ENCODE assay signal across 8 cellular contexts in the genomic region with DNA sequence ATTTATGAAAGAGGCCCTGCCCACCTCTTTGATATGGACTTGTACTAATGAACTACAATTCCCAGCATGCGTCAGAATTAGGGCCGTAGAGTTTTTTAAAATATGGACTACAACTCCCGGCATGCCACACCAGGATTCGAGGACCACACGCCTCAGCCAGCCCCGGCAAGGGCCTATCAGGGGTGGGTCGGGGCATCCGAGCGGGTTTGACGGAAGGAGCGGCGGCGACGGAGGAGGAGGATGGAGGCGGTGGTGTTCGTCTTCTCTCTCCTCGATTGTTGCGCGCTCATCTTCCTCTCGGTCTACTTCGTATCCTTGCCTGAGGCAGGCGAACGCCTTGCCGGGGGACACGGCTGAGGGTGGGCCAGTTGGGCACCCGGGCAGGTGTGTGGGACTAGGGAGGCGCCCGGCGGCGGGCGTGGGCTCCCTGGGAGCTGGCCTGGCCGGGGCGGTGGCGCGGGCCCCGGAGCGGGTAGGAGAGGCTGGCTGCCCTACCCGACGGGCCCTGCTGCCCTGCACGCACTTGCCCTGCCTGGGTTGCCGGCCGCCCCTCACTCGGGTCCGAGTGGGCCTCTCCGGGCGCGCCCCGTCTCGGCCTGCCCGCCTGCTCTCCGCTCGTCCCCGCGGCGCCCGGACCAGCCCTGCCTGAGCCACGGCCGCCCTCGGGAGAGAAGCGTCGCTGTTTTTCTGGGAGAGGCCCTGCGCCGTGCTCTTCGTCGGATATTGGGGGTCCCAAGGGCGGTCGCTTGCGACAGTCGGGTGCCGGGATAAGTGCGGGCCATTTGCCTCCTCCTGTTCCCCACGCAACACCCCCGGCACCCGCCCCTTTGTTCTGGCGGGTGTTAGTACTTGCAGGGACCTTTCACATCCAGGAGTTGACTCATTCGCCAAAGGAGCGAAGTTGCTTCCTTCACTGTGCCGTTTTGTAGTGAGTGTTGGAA. TPM values are rescaled to one million over a fixed set of nuclear protein-coding genes. Genes with fewer than 3 reads are reported as not detected.
A peak's percentile ranks its signal among the peaks of the same experiment; 100 is the strongest.
DNase-seq lines count a peak whose midpoint lies in the region; ATAC-seq and TF ChIP-seq lines count a peak whose summit lies in the region.

TSS of gene CNIH4 (plus strand) at position 195 of the 941 bp plus-strand sequence. CDS start at position 241, 46 bp downstream.

- peak within 1 kb of the TSS; percentile 86 for H3K9ac ChIP-seq in DND-41 (ENCODE audit: low read depth, low read length)
- H3K9ac ChIP-seq in GM23248: peak within 1 kb of the TSS; percentile 86
- H3K9ac ChIP-seq in fibroblast of lung (ENCODE audit: insufficient read depth, low read length): peak within 1 kb of the TSS; percentile 80

- CTCF ChIA-PET in naive thymus-derived CD4-positive, alpha-beta T cell (lab: Charles Lee): interaction anchor here (1.2 to 2.2 kb wide), 3 partner anchors 19 to 241 kb away, joined by 3 to 6 read pairs (median 3); no protein-coding TSS in a partner anchor

- peak within 1 kb of the TSS; percentile 87 to 98 (median 94) for H3K4me3 Mint-ChIP-seq in naive thymus-derived CD4-positive, alpha-beta T cell
- peak within 1 kb of the TSS; percentile 96 to 97 for H3K4me3 Mint-ChIP-seq in stimulated activated naive B cell treated with anti-CD40 and anti-IgM and Interleukin-4, amounts not matched to agents 10 μg/mL and 1 μg/mL and 100 μg/mL, for 72 hours

- H3K27me3 ChIP-seq in DND-41 (ENCODE audit: insufficient read depth, low read length, poor library complexity) (no peaks in the 10 kb centered on the region), GM23248 (replicated peaks; ENCODE audit: insufficient read depth) (no peaks in the 10 kb centered on the region), fibroblast of lung (ENCODE audit: control insufficient read depth, insufficient read depth, low read length) (no peaks in the 10 kb centered on the region)
- H3K27me3 ChIP-seq in naive thymus-derived CD4-positive, alpha-beta T cell (ENCODE audit: control insufficient read depth in 2 of 2, insufficient read depth in 2 of 2, low read length in 2 of 2): no peaks in the 10 kb centered on the region

- H3K27me3 Mint-ChIP-seq in naive thymus-derived CD4-positive, alpha-beta T cell: no peaks in the 10 kb centered on the region
- H3K27me3 Mint-ChIP-seq in stimulated activated naive B cell treated with anti-CD40 and anti-IgM and Interleukin-4, amounts not matched to agents 10 μg/mL and 1 μg/mL and 100 μg/mL, for 72 hours: no peaks in the 10 kb centered on the region

- peak within 1 kb of the TSS; percentile 71 to 95 (median 89) for H3K27ac Mint-ChIP-seq in naive thymus-derived CD4-positive, alpha-beta T cell
- H3K27ac Mint-ChIP-seq in stimulated activated naive B cell treated with anti-CD40 and anti-IgM and Interleukin-4, amounts not matched to agents 10 μg/mL and 1 μg/mL and 100 μg/mL, for 72 hours: peak within 1 kb of the TSS; percentile 92

- POLR2A ChIA-PET in naive thymus-derived CD4-positive, alpha-beta T cell (lab: Charles Lee): interaction anchor here (0.8 to 3.1 kb wide), 10 partner anchors 10 to 175 kb away, joined by 3 to 13 read pairs (median 5); partner anchors contain the start of genes DEGS1, NVL and WDR26

- H3F3A ChIP-seq in GM23248 (ENCODE audit: insufficient read depth): peaks cover 10% of the 10 kb centered on the region; the same call in 1 of the 2 replicates

- peaks cover 0 to 14% (median 5%) of the 10 kb centered on the region in 5 donors for H3K36me3 Mint-ChIP-seq in naive thymus-derived CD4-positive, alpha-beta T cell
- H3K36me3 Mint-ChIP-seq in stimulated activated naive B cell treated with anti-CD40 and anti-IgM and Interleukin-4, amounts not matched to agents 10 μg/mL and 1 μg/mL and 100 μg/mL, for 72 hours: peaks cover 9 to 10% of the 10 kb centered on the region in 2 donors

- H3K36me3 ChIP-seq in DND-41 (ENCODE audit: insufficient read depth, low read length): peaks cover 3% of the 10 kb centered on the region; the same call in 1 of the 2 replicates
- H3K36me3 ChIP-seq in GM23248 (ENCODE audit: low read depth): peaks cover 8% of the 10 kb centered on the region; the same call in 1 of the 2 replicates
- H3K36me3 ChIP-seq in fibroblast of lung (ENCODE audit: control insufficient read depth, insufficient read depth, low read length): no peaks in the 10 kb centered on the region
- H3K36me3 ChIP-seq in naive thymus-derived CD4-positive, alpha-beta T cell (ENCODE audit: control insufficient read depth in 2 of 3, insufficient read depth in 3 of 3, low read length in 3 of 3): no peaks in the 10 kb centered on the region

- H2AFZ ChIP-seq in DND-41 (ENCODE audit: low read depth, low read length) (peak within 1 kb of the TSS; percentile 99), GM23248 (peak within 1 kb of the TSS; percentile 91), fibroblast of lung (ENCODE audit: low read length) (peak within 1 kb of the TSS; percentile 97)

- H3K4me1 ChIP-seq in DND-41 (ENCODE audit: insufficient read depth, low read length) (peaks cover 30% of the 10 kb centered on the region), GM23248 (ENCODE audit: insufficient read depth) (peaks cover 10% of the 10 kb centered on the region; the same call in 1 of the 2 replicates), fibroblast of lung (ENCODE audit: control insufficient read depth, extremely low read depth, insufficient read depth, low read length) (peaks cover 3% of the 10 kb centered on the region)
- peaks cover 16 to 27% of the 10 kb centered on the region in 2 donors for H3K4me1 ChIP-seq in naive thymus-derived CD4-positive, alpha-beta T cell (ENCODE audit: control insufficient read depth in 2 of 2, insufficient read depth in 2 of 2, low read length in 2 of 2)

- peak; percentile 99 for ATAC-seq in DND-41 (ENCODE audit: insufficient read depth, low read depth)
- peak; percentile 99 for ATAC-seq in naive thymus-derived CD4-positive, alpha-beta T cell
- peak; percentile 99 for ATAC-seq in stimulated activated naive B cell treated with anti-CD40 and anti-IgM and Interleukin-4, amounts not matched to agents 10 μg/mL and 1 μg/mL and 100 μg/mL, for 72 hours (replicated peaks)

- peaks cover 10% of the 10 kb centered on the region; the same call in 1 of the 2 replicates for H4K20me1 ChIP-seq in DND-41 (ENCODE audit: insufficient read depth, low read length)
- H4K20me1 ChIP-seq in GM23248 (ENCODE audit: insufficient read depth): peaks cover 6% of the 10 kb centered on the region; the same call in 1 of the 2 replicates
- H4K20me1 ChIP-seq in fibroblast of lung (ENCODE audit: control insufficient read depth, extremely low read depth, insufficient read depth, low read length): no peaks in the 10 kb centered on the region

- H3K27ac ChIP-seq in DND-41 (ENCODE audit: low read length): peak within 1 kb of the TSS; percentile 67
- H3K27ac ChIP-seq in GM23248: peak within 1 kb of the TSS; percentile 86
- peak within 1 kb of the TSS; percentile 70 for H3K27ac ChIP-seq in fibroblast of lung (ENCODE audit: insufficient read depth, low read length)
- H3K27ac ChIP-seq in naive thymus-derived CD4-positive, alpha-beta T cell (ENCODE audit: low read depth, low read length): peak within 1 kb of the TSS; percentile 83

- H3K4me3 ChIP-seq in DND-41 (ENCODE audit: low read depth in 1 of 2, low read length in 2 of 2) (peak within 1 kb of the TSS; percentile 89 to 99), GM23248 (peak within 1 kb of the TSS; percentile 89), fibroblast of lung (replicated peaks in 1 of 4; ENCODE audit: control extremely low read depth in 1 of 4, insufficient read depth in 1 of 4, low read depth in 3 of 4, low read length in 4 of 4) (peak within 1 kb of the TSS; percentile 61 to 85 (median 64))
- peak within 1 kb of the TSS; percentile 67 for H3K4me3 ChIP-seq in naive thymus-derived CD4-positive, alpha-beta T cell (ENCODE audit: low read length)

- peak within 1 kb of the TSS; percentile 86 for H3K4me2 ChIP-seq in DND-41 (ENCODE audit: insufficient read depth, low read length)
- H3K4me2 ChIP-seq in GM23248 (ENCODE audit: unreplicated experiment): peak within 1 kb of the TSS; percentile 98
- peak within 1 kb of the TSS; percentile 83 for H3K4me2 ChIP-seq in fibroblast of lung (ENCODE audit: extremely low read depth, insufficient read depth, low read length)

- H3K4me1 Mint-ChIP-seq in naive thymus-derived CD4-positive, alpha-beta T cell: peaks cover 23 to 58% (median 44%) of the 10 kb centered on the region in 7 donors
- peaks cover 13 to 30% of the 10 kb centered on the region in 2 donors for H3K4me1 Mint-ChIP-seq in stimulated activated naive B cell treated with anti-CD40 and anti-IgM and Interleukin-4, amounts not matched to agents 10 μg/mL and 1 μg/mL and 100 μg/mL, for 72 hours

- in situ Hi-C loops in GM23248 (cut with MboI): no loop called here

- no peaks in the 10 kb centered on the region for H3K9me3 Mint-ChIP-seq in naive thymus-derived CD4-positive, alpha-beta T cell
- H3K9me3 Mint-ChIP-seq in stimulated activated naive B cell treated with anti-CD40 and anti-IgM and Interleukin-4, amounts not matched to agents 10 μg/mL and 1 μg/mL and 100 μg/mL, for 72 hours: no peaks in the 10 kb centered on the region

- DNase-seq in DND-41 (peak; percentile 92), GM23248 (peak; percentile 98), Kasumi-1 (lab: John Stamatoyannopoulos, UW) (peak; percentile 94 to 97), RPMI8226 (peak; percentile 96), fibroblast of lung (ENCODE audit: low read depth in 2 of 2) (peak; percentile 96 to 97)
- peak; percentile 74 to 83 for DNase-seq in activated T-helper 1 cell treated with anti-CD3 and anti-CD28 coated beads, Interleukin-2, amount 50 U/mL, for 16 hours (ENCODE audit: low read depth in 1 of 2, low spot score in 1 of 2)
- DNase-seq in naive thymus-derived CD4-positive, alpha-beta T cell: peak; percentile 79 to 95 (median 92)
- peak; percentile 85 for DNase-seq in stimulated activated naive B cell treated with anti-CD40 and anti-IgM and Interleukin-4, amounts not matched to agents 10 μg/mL and 1 μg/mL and 100 μg/mL, for 72 hours

- H3K9me2 ChIP-seq in GM23248 (ENCODE audit: insufficient read depth): no peaks in the 10 kb centered on the region

- no peaks in the 10 kb centered on the region for H3K9me3 ChIP-seq in DND-41 (ENCODE audit: insufficient read depth, low read length, severe bottlenecking)
- no peaks in the 10 kb centered on the region for H3K9me3 ChIP-seq in GM23248 (ENCODE audit: low read depth)
- H3K9me3 ChIP-seq in fibroblast of lung (ENCODE audit: control insufficient read depth, insufficient read depth, low read depth, low read length): no peaks in the 10 kb centered on the region
- H3K9me3 ChIP-seq in naive thymus-derived CD4-positive, alpha-beta T cell (ENCODE audit: control insufficient read depth in 2 of 3, low read length in 3 of 3): no peaks in the 10 kb centered on the region

- intact Hi-C loops in naive thymus-derived CD4-positive, alpha-beta T cell (cut with micrococcal nuclease): loop anchor here (1.0 to 10.0 kb wide), 13 partner anchors 16 to 1645 kb away; partner anchors contain the start of genes FBXO28 (in 2 of the 2), NVL (in 2 of the 2), WDR26 (in 2 of the 2) and AIDA (in 1 of the 2)

- 1% methylated on average over 66 to 68 of the region's 78 CpGs for WGBS in GM23248 (ENCODE audit: low coverage in 1 of 2, low lambda C conversion rate in 2 of 2, missing lambda C conversion rate in 2 of 2), 2 experiments

- H3K79me2 ChIP-seq in DND-41 (ENCODE audit: insufficient read depth, low read length): peaks cover 51% of the 10 kb centered on the region
- peaks cover 45% of the 10 kb centered on the region for H3K79me2 ChIP-seq in GM23248 (ENCODE audit: insufficient read depth)
- peaks cover 36% of the 10 kb centered on the region for H3K79me2 ChIP-seq in fibroblast of lung (ENCODE audit: control insufficient read depth, insufficient read depth, low read length)

- TF ChIP-seq CTCF in DND-41 (IDR thresholded peaks at IDR 0.05; ENCODE audit: borderline replicate concordance, extremely low read depth, low read length, poor library complexity, severe bottlenecking) (no peak), fibroblast of lung (conservative IDR thresholded peaks at IDR 0.05 in 1 of 2, IDR thresholded peaks at IDR 0.05 in 1 of 2; ENCODE audit: low read depth in 1 of 2, low read length in 2 of 2) (no peak)

RNA-seq across cellular contexts. Expression of gene CNIH4, which starts in this region (rescaled TPM):
- 53.9 and 73.5 TPM in 2 replicates for total RNA-seq in GM23248 (2014; rRNA removed; shearing (Covaris generic))
- polyA plus RNA-seq in GM23248 (2016; fragmentation: Nextera tagmentation; extraction: Ambion mirVana) (142 TPM in 2 replicates), fibroblast of lung (67.5 and 76.0 TPM in 2 replicates)
- 95.5 and 109 TPM in 2 replicates for total RNA-seq in fibroblast of lung
- 72.2 and 74.8 TPM in 2 replicates for polyA plus RNA-seq in fibroblast of lung (2012)
- polyA minus RNA-seq in fibroblast of lung (ENCODE audit: low replicate concordance): 10.2 and 15.6 TPM in 2 replicates
- total RNA-seq in naive thymus-derived CD4-positive, alpha-beta T cell: 10 to 100 TPM; 28.1 to 42.0 (median 39.8) TPM
- 10 to 100 TPM; 29.6 to 44.8 TPM for polyA plus RNA-seq in naive thymus-derived CD4-positive, alpha-beta T cell

Comparison
In these comparisons a context has a peak if more than half of its experiments do, and no peak if none do; other contexts are left out.
1. Peak in every context shown above with its lines: DNase-seq, ATAC-seq, H3K4me3 ChIP-seq and H3K27ac ChIP-seq.